ENCODE assay signal across 8 cellular contexts in genomic region chr7:28922618-28923331, GRCh38. TPM values are rescaled to one million over a fixed set of nuclear protein-coding genes. Genes with fewer than 3 reads are reported as not detected.
DNase-seq lines count a peak whose midpoint lies in the region; ATAC-seq and TF ChIP-seq lines count a peak whose summit lies in the region.

No MANE protein-coding gene starts in this region.

- CTCF ChIA-PET in BJ (lab: Yijun Ruan, JAX) (interaction anchor here (0.6 to 13.2 kb wide), 46 partner anchors 11 to 1578 kb away, joined by 3 to 555 read pairs (median 5); partner anchors contain the start of gene TRIL), activated B cell treated with CpG ODN at 0.5 μM for 24 hours (lab: Charles Lee) (interaction anchor here (0.6 to 9.8 kb wide), 24 partner anchors 8 to 999 kb away, joined by 3 to 209 read pairs (median 4); no protein-coding TSS in a partner anchor)

- no peak overlapping the region for H3K4me3 Mint-ChIP-seq in activated B cell treated with CpG ODN at 0.5 μM for 24 hours

- peaks cover 1% of the 10 kb centered on the region for H3K36me3 Mint-ChIP-seq in activated B cell treated with CpG ODN at 0.5 μM for 24 hours (ENCODE audit: low read depth)

- no peaks in the 10 kb centered on the region for H3K9me3 Mint-ChIP-seq in activated B cell treated with CpG ODN at 0.5 μM for 24 hours

- POLR2A ChIA-PET in BJ (lab: Charles Lee) (no interaction called here), activated B cell treated with CpG ODN at 0.5 μM for 24 hours (lab: Charles Lee) (no interaction called here)

- no peak overlapping the region for H3K4me3 ChIP-seq in BJ (ENCODE audit: low read depth, low read length)

- no peaks in the 10 kb centered on the region for H3K36me3 ChIP-seq in BJ (ENCODE audit: control insufficient read depth, insufficient read depth, low read length)

- TF ChIP-seq CTCF in BJ (IDR thresholded peaks at IDR 0.05; ENCODE audit: insufficient read depth, low read depth, low read length) (peak; percentile 81), activated B cell treated with CpG ODN at 0.5 μM for 24 hours (IDR thresholded peaks at IDR 0.05) (no peak)

- H3K27me3 ChIP-seq in BJ (ENCODE audit: control insufficient read depth, insufficient read depth, low read length), result peaks cover 6% of the 10 kb centered on the region

- ATAC-seq in GM21423 (IDR thresholded peaks at IDR 0.05; ENCODE audit: unreplicated experiment) (peak; percentile 41), activated B cell treated with CpG ODN at 0.5 μM for 24 hours (ENCODE audit: low read depth) (no peak), GM19455 (IDR thresholded peaks at IDR 0.05; ENCODE audit: unreplicated experiment) (no peak)

- H3K27ac Mint-ChIP-seq in activated B cell treated with CpG ODN at 0.5 μM for 24 hours, result no peak overlapping the region

- intact Hi-C loops in activated B cell treated with CpG ODN at 0.5 μM for 24 hours (cut with micrococcal nuclease), result loop anchor here (1.0 to 10.0 kb wide), 10 partner anchors 180 to 1725 kb away; partner anchors contain the start of gene CREB5

- DNase-seq in BJ (ENCODE audit: low read depth), result no peak
- peak; percentile 88 for DNase-seq in NCI-H2171 (lab: John Stamatoyannopoulos, UW)
- DNase-seq in activated B cell treated with CpG ODN at 0.5 μM for 24 hours, result peak; percentile 37
- DNase-seq in central memory CD4-positive, alpha-beta T cell, result peak; percentile 28
- DNase-seq in kidney tubule cell (ENCODE audit: low spot score), result peak; percentile 72
- DNase-seq in stimulated activated CD4-positive, alpha-beta T cell treated with anti-CD3 and anti-CD28 coated beads, Interleukin-2, amount 100 ng/mL, for 4 hours (ENCODE audit: low read depth), result peak; percentile 18

- peaks cover 6% of the 10 kb centered on the region for H3K27me3 Mint-ChIP-seq in activated B cell treated with CpG ODN at 0.5 μM for 24 hours

- H3K4me1 Mint-ChIP-seq in activated B cell treated with CpG ODN at 0.5 μM for 24 hours, result peaks cover 19% of the 10 kb centered on the region

RNA-seq across cellular contexts. Expression of gene TRIL, which starts 35.4 kb away (rescaled TPM):
- polyA plus RNA-seq in BJ (2011; rRNA removed), result 0.01 TPM in 1 of 2 replicates, not detected in the other
- 0.05 TPM in 2 replicates for polyA minus RNA-seq in BJ (2011; rRNA and poly(A)+ RNA removed)
- not detected in 2 replicates for total RNA-seq in activated B cell treated with CpG ODN at 0.5 μM for 24 hours
